ENCODE assay signal across 1 cellular context in genomic region chr19:1243768-1244692, GRCh38.
TF ChIP-seq lines count a peak whose summit lies in the region.

No MANE protein-coding gene starts in this region.

TF ChIP-seq in K562, 482 proteins besides CTCF, POLR2A, EP300 and RAD21 (continued from another document and continues in another):
- TF ChIP-seq, protein P1, sequence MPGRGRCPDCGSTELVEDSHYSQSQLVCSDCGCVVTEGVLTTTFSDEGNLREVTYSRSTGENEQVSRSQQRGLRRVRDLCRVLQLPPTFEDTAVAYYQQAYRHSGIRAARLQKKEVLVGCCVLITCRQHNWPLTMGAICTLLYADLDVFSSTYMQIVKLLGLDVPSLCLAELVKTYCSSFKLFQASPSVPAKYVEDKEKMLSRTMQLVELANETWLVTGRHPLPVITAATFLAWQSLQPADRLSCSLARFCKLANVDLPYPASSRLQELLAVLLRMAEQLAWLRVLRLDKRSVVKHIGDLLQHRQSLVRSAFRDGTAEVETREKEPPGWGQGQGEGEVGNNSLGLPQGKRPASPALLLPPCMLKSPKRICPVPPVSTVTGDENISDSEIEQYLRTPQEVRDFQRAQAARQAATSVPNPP (IDR thresholded peaks at IDR 0.05; ENCODE audit: borderline replicate concordance, insufficient read depth, insufficient read length) = no peak
- TF ChIP-seq RBM22 (IDR thresholded peaks at IDR 0.05; ENCODE audit: low read depth, low read length, poor library complexity, severe bottlenecking) (no peak), RNF2 (IDR thresholded peaks at IDR 0.05) (no peak), ATF7 (IDR thresholded peaks at IDR 0.05) (peak; percentile 46; the same call in 1 of the 2 replicates), SIN3A (IDR thresholded peaks at IDR 0.05; ENCODE audit: borderline replicate concordance in 2 of 2, control insufficient read depth in 1 of 2, low read depth in 2 of 2, low read length in 2 of 2) (peak in 1 of 2 experiments; percentile 53; a peak in 1 of 4 replicates), ZNF584 (CRISPR knock-in tag; IDR thresholded peaks at IDR 0.05; ENCODE audit: low read depth) (no peak), SMARCE1 (IDR thresholded peaks at IDR 0.05) (no peak), RBFOX2 (IDR thresholded peaks at IDR 0.05; ENCODE audit: low read depth, low read length) (peak; percentile 60), CREB5 (CRISPR knock-in tag; IDR thresholded peaks at IDR 0.05) (no peak), IFI16 (CRISPR knock-in tag; IDR thresholded peaks at IDR 0.05) (no peak), NEUROD1 (IDR thresholded peaks at IDR 0.05; ENCODE audit: borderline replicate concordance, low read depth, low read length, partially characterized antibody) (no peak), ZC3H8 (IDR thresholded peaks at IDR 0.05) (no peak), ZNF311 (CRISPR knock-in tag; IDR thresholded peaks at IDR 0.05) (no peak), HNRNPL (IDR thresholded peaks at IDR 0.05; ENCODE audit: low read depth, low read length) (no peak), SMARCC2 (IDR thresholded peaks at IDR 0.05; ENCODE audit: low read depth) (no peak), JUND (IDR thresholded peaks at IDR 0.05; ENCODE audit: borderline replicate concordance, low read depth, low read length) (peak; percentile 55), JUND (tag; IDR thresholded peaks at IDR 0.05; ENCODE audit: borderline replicate concordance, low read depth, low read length) (no peak), ARID2 (IDR thresholded peaks at IDR 0.05) (peak; percentile 42; the same call in 1 of the 2 replicates), ATF1 (CRISPR knock-in tag; IDR thresholded peaks at IDR 0.05) (no peak), ATF1 (tag; IDR thresholded peaks at IDR 0.05) (0 out of 2 replicates have a peak, but pooled peaks have one; percentile 29), HCFC1 (IDR thresholded peaks at IDR 0.05; ENCODE audit: low read depth, low read length) (peak; percentile 22; the same call in 1 of the 2 replicates), ZSCAN29 (IDR thresholded peaks at IDR 0.05) (peak; percentile 64; the same call in 1 of the 2 replicates), ARHGAP35 (IDR thresholded peaks at IDR 0.05; ENCODE audit: partially characterized antibody) (no peak), TEAD1 (CRISPR knock-in tag; IDR thresholded peaks at IDR 0.05) (0 out of 4 replicates have a peak, but pooled peaks of 1 of the 2 experiments have one; percentile 48), GABPB1 (CRISPR knock-in tag; IDR thresholded peaks at IDR 0.05) (peak; percentile 19; the same call in 1 of the 2 replicates), MEIS2 (IDR thresholded peaks at IDR 0.05; ENCODE audit: partially characterized antibody) (peak; percentile 55), ZNF347 (CRISPR knock-in tag; IDR thresholded peaks at IDR 0.05; ENCODE audit: low read depth) (no peak), NR3C1 (CRISPR knock-in tag; IDR thresholded peaks at IDR 0.05) (no peak), NR1H2 (CRISPR knock-in tag; IDR thresholded peaks at IDR 0.05) (no peak), CREM (IDR thresholded peaks at IDR 0.05; ENCODE audit: low read depth) (peak; percentile 33; the same call in 1 of the 2 replicates), ZBTB5 (IDR thresholded peaks at IDR 0.05) (no peak), CHD4 (IDR thresholded peaks at IDR 0.05; ENCODE audit: insufficient read depth, insufficient replicate concordance, low read depth, low read length, poor library complexity, severe bottlenecking) (no peak), ZBTB17 (CRISPR knock-in tag; IDR thresholded peaks at IDR 0.05) (0 out of 2 replicates have a peak, but pooled peaks have one; percentile 21), KDM5B (IDR thresholded peaks at IDR 0.05; ENCODE audit: insufficient replicate concordance, low read depth, low read length) (no peak), TARDBP (IDR thresholded peaks at IDR 0.05) (no peak), JUNB (CRISPR knock-in tag; conservative IDR thresholded peaks at IDR 0.05) (no peak), CBX8 (IDR thresholded peaks at IDR 0.05; ENCODE audit: borderline replicate concordance, extremely low read depth, low read depth, low read length, poor library complexity, severe bottlenecking) (no peak), RFX1 (IDR thresholded peaks at IDR 0.05) (no peak), ZBTB33 (CRISPR knock-in tag; IDR thresholded peaks at IDR 0.05) (peak; percentile 51; the same call in 1 of the 2 replicates), GTF2A2 (tag; IDR thresholded peaks at IDR 0.05) (no peak), ZNF354B (CRISPR knock-in tag; IDR thresholded peaks at IDR 0.05) (no peak), LCOR (CRISPR knock-in tag; IDR thresholded peaks at IDR 0.05) (no peak), ELK3 (CRISPR knock-in tag; IDR thresholded peaks at IDR 0.05) (no peak), ZNF609 (CRISPR knock-in tag; IDR thresholded peaks at IDR 0.05; ENCODE audit: borderline replicate concordance) (no peak), KDM1A (IDR thresholded peaks at IDR 0.05) (0 out of 4 replicates have a peak, but pooled peaks of 1 of the 2 experiments have one; percentile 34), ZNF511 (CRISPR knock-in tag; IDR thresholded peaks at IDR 0.05) (no peak), ZNF263 (CRISPR knock-in tag; IDR thresholded peaks at IDR 0.05; ENCODE audit: borderline replicate concordance) (peak; percentile 70), ELF1 (tag; IDR thresholded peaks at IDR 0.05) (no peak), L3MBTL2 (IDR thresholded peaks at IDR 0.05) (peak; percentile 58), ZFP36 (IDR thresholded peaks at IDR 0.05; ENCODE audit: low read depth, low read length, partially characterized antibody) (no peak), HNRNPH1 (optimal IDR thresholded peaks at IDR 0.05; ENCODE audit: low read depth, low read length) (no peak), CBX3 (IDR thresholded peaks at IDR 0.05; ENCODE audit: borderline replicate concordance in 1 of 2, low read length in 2 of 2) (no peak)
- TF ChIP-seq, protein P2, sequence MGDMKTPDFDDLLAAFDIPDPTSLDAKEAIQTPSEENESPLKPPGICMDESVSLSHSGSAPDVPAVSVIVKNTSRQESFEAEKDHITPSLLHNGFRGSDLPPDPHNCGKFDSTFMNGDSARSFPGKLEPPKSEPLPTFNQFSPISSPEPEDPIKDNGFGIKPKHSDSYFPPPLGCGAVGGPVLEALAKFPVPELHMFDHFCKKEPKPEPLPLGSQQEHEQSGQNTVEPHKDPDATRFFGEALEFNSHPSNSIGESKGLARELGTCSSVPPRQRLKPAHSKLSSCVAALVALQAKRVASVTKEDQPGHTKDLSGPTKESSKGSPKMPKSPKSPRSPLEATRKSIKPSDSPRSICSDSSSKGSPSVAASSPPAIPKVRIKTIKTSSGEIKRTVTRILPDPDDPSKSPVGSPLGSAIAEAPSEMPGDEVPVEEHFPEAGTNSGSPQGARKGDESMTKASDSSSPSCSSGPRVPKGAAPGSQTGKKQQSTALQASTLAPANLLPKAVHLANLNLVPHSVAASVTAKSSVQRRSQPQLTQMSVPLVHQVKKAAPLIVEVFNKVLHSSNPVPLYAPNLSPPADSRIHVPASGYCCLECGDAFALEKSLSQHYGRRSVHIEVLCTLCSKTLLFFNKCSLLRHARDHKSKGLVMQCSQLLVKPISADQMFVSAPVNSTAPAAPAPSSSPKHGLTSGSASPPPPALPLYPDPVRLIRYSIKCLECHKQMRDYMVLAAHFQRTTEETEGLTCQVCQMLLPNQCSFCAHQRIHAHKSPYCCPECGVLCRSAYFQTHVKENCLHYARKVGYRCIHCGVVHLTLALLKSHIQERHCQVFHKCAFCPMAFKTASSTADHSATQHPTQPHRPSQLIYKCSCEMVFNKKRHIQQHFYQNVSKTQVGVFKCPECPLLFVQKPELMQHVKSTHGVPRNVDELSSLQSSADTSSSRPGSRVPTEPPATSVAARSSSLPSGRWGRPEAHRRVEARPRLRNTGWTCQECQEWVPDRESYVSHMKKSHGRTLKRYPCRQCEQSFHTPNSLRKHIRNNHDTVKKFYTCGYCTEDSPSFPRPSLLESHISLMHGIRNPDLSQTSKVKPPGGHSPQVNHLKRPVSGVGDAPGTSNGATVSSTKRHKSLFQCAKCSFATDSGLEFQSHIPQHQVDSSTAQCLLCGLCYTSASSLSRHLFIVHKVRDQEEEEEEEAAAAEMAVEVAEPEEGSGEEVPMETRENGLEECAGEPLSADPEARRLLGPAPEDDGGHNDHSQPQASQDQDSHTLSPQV (IDR thresholded peaks at IDR 0.05) = peak; percentile 59; the same call in 1 of the 2 replicates
